Comparison of ENCODE assay signal across 13 cellular contexts in the genomic region with DNA sequence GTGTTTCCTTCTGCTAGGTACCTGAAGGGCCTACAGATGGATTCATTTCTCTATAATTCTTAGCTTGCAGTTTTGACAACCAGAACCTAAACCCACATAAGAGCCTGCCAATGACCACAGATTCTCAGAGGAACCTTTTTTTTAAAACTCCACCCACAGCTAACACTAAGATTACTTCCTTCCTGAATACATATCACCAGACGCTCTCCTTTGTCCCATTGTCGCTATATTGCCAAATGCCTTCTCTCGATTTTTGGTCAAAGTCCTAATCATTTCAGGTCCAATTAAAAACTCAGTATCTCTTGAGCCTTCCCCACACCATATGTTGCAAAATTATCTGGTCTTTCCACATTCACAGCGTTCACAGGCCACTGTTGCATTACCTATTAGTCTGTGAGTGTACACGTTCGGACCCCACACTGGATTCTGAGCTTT. TPM values are rescaled to one million over a fixed set of nuclear protein-coding genes. Genes with fewer than 3 reads are reported as not detected.
A peak's percentile ranks its signal among the peaks of the same experiment; 100 is the strongest.
DNase-seq lines count a peak whose midpoint lies in the region; ATAC-seq and TF ChIP-seq lines count a peak whose summit lies in the region.
"Had no signal": no experiment of that assay in that cellular context is flagged by ENCODE, and none has a peak within 500 bp of the region (broad histone marks: within the 10 kb centered on the region; RNA-seq: fewer than 3 reads in every experiment).

No MANE protein-coding gene starts in this region.

- H3K36me3 Mint-ChIP-seq in CD4-positive, alpha-beta memory T cell = peaks cover 0 to 2% of the 10 kb centered on the region in 2 donors
- H3K36me3 Mint-ChIP-seq in T-helper 1 cell treated with Interleukin-12 subunit alpha and Interleukin-12 subunit beta and Interleukin-4 antibody, amounts not matched to agents 30 μg/mL and 1 μg/mL, for 36 hours (ENCODE audit: low read depth) = peaks cover 34% of the 10 kb centered on the region

- POLR2A ChIA-PET in CD4-positive, alpha-beta memory T cell (lab: Charles Lee; ENCODE audit: partially characterized antibody) = interaction anchor here (0.6 to 4.5 kb wide), 13 partner anchors 9 to 188 kb away, joined by 3 to 40 read pairs (median 4); partner anchors contain the start of genes AP3S2, SEMA4B and ZNF710

- 11% methylated on average over 6 of the region's 6 CpGs for WGBS in right lobe of liver (ENCODE audit: insufficient coverage, low coverage, low lambda C conversion rate, missing lambda C conversion rate)

- H3K27me3 Mint-ChIP-seq in CD4-positive, alpha-beta memory T cell = no peaks in the 10 kb centered on the region
- H3K27me3 Mint-ChIP-seq in T-helper 1 cell treated with Interleukin-12 subunit alpha and Interleukin-12 subunit beta and Interleukin-4 antibody, amounts not matched to agents 30 μg/mL and 1 μg/mL, for 36 hours (ENCODE audit: low read depth) = no peaks in the 10 kb centered on the region

- H3K9me3 ChIP-seq in CD4-positive, alpha-beta memory T cell (ENCODE audit: control insufficient read depth in 1 of 2, low read length in 2 of 2) = no peaks in the 10 kb centered on the region
- H3K9me3 ChIP-seq in right lobe of liver = peaks cover 0 to 11% (median 0%) of the 10 kb centered on the region in 4 donors
- H3K9me3 ChIP-seq: thyroid gland had no signal

- peak overlapping the region; percentile 12 to 27 for H3K4me3 ChIP-seq in CD4-positive, alpha-beta memory T cell (ENCODE audit: low read length in 2 of 2)
- H3K4me3 ChIP-seq in right lobe of liver = no peak overlapping the region
- H3K4me3 ChIP-seq: thyroid gland had no signal

- H3K36me3 ChIP-seq in CD4-positive, alpha-beta memory T cell (ENCODE audit: insufficient read depth, low read length) = no peaks in the 10 kb centered on the region
- H3K36me3 ChIP-seq in right lobe of liver = no peaks in the 10 kb centered on the region
- H3K36me3 ChIP-seq: thyroid gland had no signal

- peaks cover 40 to 67% (median 51%) of the 10 kb centered on the region in 4 donors for H3K4me1 Mint-ChIP-seq in CD4-positive, alpha-beta memory T cell
- peaks cover 37% of the 10 kb centered on the region for H3K4me1 Mint-ChIP-seq in T-helper 1 cell treated with Interleukin-12 subunit alpha and Interleukin-12 subunit beta and Interleukin-4 antibody, amounts not matched to agents 30 μg/mL and 1 μg/mL, for 36 hours (ENCODE audit: low read depth)

- H3K27ac Mint-ChIP-seq in CD4-positive, alpha-beta memory T cell = peak overlapping the region; percentile 7 to 90 (median 88)
- H3K27ac Mint-ChIP-seq in T-helper 1 cell treated with Interleukin-12 subunit alpha and Interleukin-12 subunit beta and Interleukin-4 antibody, amounts not matched to agents 30 μg/mL and 1 μg/mL, for 36 hours = peak overlapping the region; percentile 43

- TF ChIP-seq POLR2A in right lobe of liver (IDR thresholded peaks at IDR 0.05) = no peak

- peaks cover 72% of the 10 kb centered on the region for H3K4me1 ChIP-seq in CD4-positive, alpha-beta memory T cell (ENCODE audit: insufficient read depth, low read length)
- H3K4me1 ChIP-seq in right lobe of liver = peaks cover 0 to 16% (median 5%) of the 10 kb centered on the region in 4 donors

- H3K9me3 Mint-ChIP-seq in CD4-positive, alpha-beta memory T cell = peaks cover 0 to 2% (median 0%) of the 10 kb centered on the region in 8 donors
- H3K9me3 Mint-ChIP-seq in T-helper 1 cell treated with Interleukin-12 subunit alpha and Interleukin-12 subunit beta and Interleukin-4 antibody, amounts not matched to agents 30 μg/mL and 1 μg/mL, for 36 hours = peaks cover 20% of the 10 kb centered on the region

- H3K27me3 ChIP-seq in CD4-positive, alpha-beta memory T cell (ENCODE audit: insufficient read depth, low read length) = no peaks in the 10 kb centered on the region
- H3K27me3 ChIP-seq in right lobe of liver = no peaks in the 10 kb centered on the region
- H3K27me3 ChIP-seq: thyroid gland had no signal

- H3K27ac ChIP-seq in CD4-positive, alpha-beta memory T cell (ENCODE audit: low read depth, low read length) = no peak overlapping the region
- H3K27ac ChIP-seq in right lobe of liver = peak overlapping the region in 1 of 3 donors; percentile 7
- H3K27ac ChIP-seq: thyroid gland had no signal

- no peak for TF ChIP-seq CTCF in right lobe of liver (IDR thresholded peaks at IDR 0.05)

- peak overlapping the region; percentile 52 to 86 (median 80) for H3K4me3 Mint-ChIP-seq in CD4-positive, alpha-beta memory T cell
- peak overlapping the region; percentile 58 for H3K4me3 Mint-ChIP-seq in T-helper 1 cell treated with Interleukin-12 subunit alpha and Interleukin-12 subunit beta and Interleukin-4 antibody, amounts not matched to agents 30 μg/mL and 1 μg/mL, for 36 hours

- peak; percentile 59 to 83 (median 77) for DNase-seq in CD4-positive, alpha-beta memory T cell
- peak in 1 of 3 donors; percentile 31 for DNase-seq in right lobe of liver
- DNase-seq in NCI-H187 treated with DMSO at 0.1 percent for 48 hours (lab: John Stamatoyannopoulos, UW) = no peak
- DNase-seq in stimulated activated CD4-positive, alpha-beta T cell treated with anti-CD3 and anti-CD28 coated beads, Interleukin-12 subunit alpha, Interleukin-12 subunit beta, amount 100 ng/mL, for 4 hours = no peak
- DNase-seq in mesenteric fat pad (ENCODE audit: low spot score) = no peak
- DNase-seq: NCI-H2029; nucleus accumbens; stimulated activated CD4-positive, alpha-beta T cell treated with anti-CD3 and anti-CD28 coated beads, Interleukin-4, amount 100 ng/mL, for 4 hours; thyroid gland had no signal

- intact Hi-C loops in CD4-positive, alpha-beta memory T cell (cut with micrococcal nuclease) = loop anchor here (1.0 to 5.0 kb wide), 3 partner anchors 11 to 121 kb away; partner anchors contain the start of gene AP3S2
- intact Hi-C loops in right lobe of liver (cut with DNase I) = no loop called here

- peak; percentile 66 for ATAC-seq in HG02610 (IDR thresholded peaks at IDR 0.05; ENCODE audit: unreplicated experiment)
- ATAC-seq in right lobe of liver = peak; percentile 51 to 70 (median 62)
- no peak for ATAC-seq in GM21717 (IDR thresholded peaks at IDR 0.05; ENCODE audit: unreplicated experiment)
- ATAC-seq: HCT116 had no signal

- CTCF ChIA-PET in CD4-positive, alpha-beta memory T cell (lab: Charles Lee; ENCODE audit: partially characterized antibody) = interaction anchor here (0.9 to 2.8 kb wide), 7 partner anchors 10 to 139 kb away, joined by 3 to 18 read pairs (median 3); no protein-coding TSS in a partner anchor

RNA-seq across cellular contexts. Expression of gene ZNF710, which starts 12.4 kb away (rescaled TPM):
- total RNA-seq in CD4-positive, alpha-beta memory T cell = 10 to 100 TPM; 19.2 to 19.7 TPM
- 1 to 10 TPM in 1 of 2 donors, under 1 TPM in 1; 0.10 to 2.7 TPM for polyA plus RNA-seq in CD4-positive, alpha-beta memory T cell
- total RNA-seq in right lobe of liver (10 to 100 TPM in 1 of 6 experiments, 1 to 10 TPM in 5; 4.7 to 17.1 (median 7.4) TPM), mesenteric fat pad (11.5 TPM)

Comparison
In these comparisons a context has a peak if more than half of its experiments do, and no peak if none do; other contexts are left out.
1. DNase-seq: peak in CD4-positive, alpha-beta memory T cell (5 of 5); none in NCI-H187 treated with DMSO at 0.1 percent for 48 hours (single experiment), stimulated activated CD4-positive, alpha-beta T cell treated with anti-CD3 and anti-CD28 coated beads, Interleukin-12 subunit alpha, Interleukin-12 subunit beta, amount 100 ng/mL, for 4 hours (single experiment) and mesenteric fat pad (single experiment).
2. H3K4me3 ChIP-seq: peak in CD4-positive, alpha-beta memory T cell (2 of 2); none in right lobe of liver (0 of 3).